13 cellular contexts compared by ENCODE assay signal in genomic region chr1:203031467-203031866, GRCh38. TPM values are rescaled to one million over a fixed set of nuclear protein-coding genes. Genes with fewer than 3 reads are reported as not detected.
DNase-seq lines count a peak whose midpoint lies in the region; ATAC-seq, FAIRE-seq and TF ChIP-seq lines count a peak whose summit lies in the region.
"Had no signal": no experiment of that assay in that cellular context is flagged by ENCODE, and none has a peak within 500 bp of the region (broad histone marks: within the 10 kb centered on the region; RNA-seq: fewer than 3 reads in every experiment).

No MANE protein-coding gene starts in this region.

- no peaks in the 10 kb centered on the region for H3K9me1 ChIP-seq in K562 (ENCODE audit: control insufficient read depth, insufficient read depth, low read length)

- intact Hi-C loops in K562 (cut with micrococcal nuclease) = loop anchor here (2.0 to 10.0 kb wide), 2 partner anchors 237 to 303 kb away; no protein-coding TSS in a partner anchor

- H3K79me2 ChIP-seq in K562 (ENCODE audit: control insufficient read depth, insufficient read depth, low read length) = no peaks in the 10 kb centered on the region

- no peak overlapping the region for H3K9ac ChIP-seq in K562 (ENCODE audit: insufficient read depth in 1 of 2, low read depth in 2 of 2, low read length in 2 of 2)

- H3K9me3 Mint-ChIP-seq in mesothelial cell of epicardium (no peaks in the 10 kb centered on the region), immature natural killer cell (no peaks in the 10 kb centered on the region)
- H3K9me3 Mint-ChIP-seq in stimulated activated memory B cell treated with anti-CD40 and anti-IgM and Interleukin-4, amounts not matched to agents 10 μg/mL and 1 μg/mL and 100 μg/mL, for 72 hours = no peaks in the 10 kb centered on the region

- H3K36me3 ChIP-seq in K562 (ENCODE audit: control insufficient read depth, insufficient read depth, low read length) = no peaks in the 10 kb centered on the region; the same call in 2 of the 3 replicates
- H3K36me3 ChIP-seq: Peyer's patch, sigmoid colon had no signal

- ATAC-seq in K562 = peak; percentile 52
- no peak for ATAC-seq in stimulated activated memory B cell treated with anti-CD40 and anti-IgM and Interleukin-4, amounts not matched to agents 10 μg/mL and 1 μg/mL and 100 μg/mL, for 72 hours

- DNase-seq in ELR (ENCODE audit: low read depth) (peak; percentile 47), K562 (ENCODE audit: extremely low read depth in 1 of 4, low spot score in 3 of 4) (peak; percentile 55 to 67 (median 61)), mesothelial cell of epicardium (ENCODE audit: low spot score in 2 of 2, unreplicated experiment in 2 of 2) (no peak), immature natural killer cell (no peak), RWPE1 (ENCODE audit: low spot score) (no peak)
- no peak for DNase-seq in activated CD4-positive, alpha-beta T cell treated with anti-CD3 and anti-CD28 coated beads for 48 hours
- DNase-seq: NCI-H187 treated with DMSO at 0.1 percent for 48 hours, Peyer's patch, sigmoid colon had no signal

- WGBS in K562 (ENCODE audit: insufficient coverage, low coverage, missing lambda C conversion rate) = 30% methylated on average over 6 of the region's 6 CpGs

- peak; percentile 73 to 91 (median 89) for TF ChIP-seq CTCF in K562 (IDR thresholded peaks at IDR 0.05 in 2 of 3, conservative IDR thresholded peaks at IDR 0.05 in 1 of 3; ENCODE audit: insufficient read depth in 2 of 3, low read depth in 1 of 3, low read length in 3 of 3)
- peak; percentile 43 for TF ChIP-seq CTCF in mesothelial cell of epicardium (IDR thresholded peaks at IDR 0.05; ENCODE audit: unreplicated experiment)
- no peak for TF ChIP-seq CTCF in RWPE1 (conservative IDR thresholded peaks at IDR 0.05; ENCODE audit: low read depth)

- no peak for TF ChIP-seq POLR2A in K562 (conservative IDR thresholded peaks at IDR 0.05)

- no TSS peak for BruUV-seq in K562 (replicated peaks; lab: Mats Ljungman, UMichigan)

- H3K4me1 ChIP-seq in K562 (replicated peaks in 1 of 2; ENCODE audit: control insufficient read depth in 2 of 2, insufficient read depth in 2 of 2, low read length in 2 of 2) = peaks cover 6 to 23% of the 10 kb centered on the region in 2 experiments; a peak in 4 of 5 replicates

- H3K27me3 ChIP-seq in K562 (ENCODE audit: control insufficient read depth in 2 of 2, insufficient read depth in 2 of 2, low read length in 2 of 2) = peaks cover 14 to 15% of the 10 kb centered on the region in 2 experiments; a peak in 3 of 5 replicates
- H3K27me3 ChIP-seq: Peyer's patch had no signal

- CTCF ChIA-PET in K562 (lab: Yijun Ruan, JAX; ENCODE audit: low intra/inter-chr PET ratio) (interaction anchor here (1.2 kb wide), 1 partner anchor 185 kb away, joined by 3 read pairs; no protein-coding TSS in a partner anchor), RWPE1 (lab: Yijun Ruan, JAX) (interaction anchor here (2.4 kb wide), 1 partner anchor 8 kb away, joined by 20 read pairs; no protein-coding TSS in a partner anchor)

- peak; percentile 69 for FAIRE-seq in K562 (lab: Jason Lieb, UNC)

- no peak overlapping the region for H3K4me2 ChIP-seq in K562 (ENCODE audit: insufficient read depth, low read length)

- H2AFZ ChIP-seq in K562 (ENCODE audit: low read depth, low read length) = peak overlapping the region; percentile 37; the same call in 1 of the 2 replicates

- TF ChIP-seq EP300 in Ishikawa (IDR thresholded peaks at IDR 0.05; ENCODE audit: borderline replicate concordance) (no peak), K562 (IDR thresholded peaks at IDR 0.05; ENCODE audit: low read length) (no peak; the same call in 1 of the 2 replicates)

- H4K20me1 ChIP-seq in K562 (replicated peaks; ENCODE audit: control insufficient read depth, insufficient read depth, low read length) = peaks cover 18% of the 10 kb centered on the region

- H3K4me3 ChIP-seq in K562 = no peak overlapping the region
- H3K4me3 ChIP-seq: Peyer's patch, sigmoid colon had no signal

- in situ Hi-C loops in K562 (cut with MboI) = loop anchor here (5.0 kb wide), 2 partner anchors 186 to 301 kb away; no protein-coding TSS in a partner anchor

- H3K4me1 Mint-ChIP-seq in mesothelial cell of epicardium (peaks cover 22% of the 10 kb centered on the region), immature natural killer cell (peaks cover 12 to 13% of the 10 kb centered on the region in 2 donors)
- no peaks in the 10 kb centered on the region for H3K4me1 Mint-ChIP-seq in stimulated activated memory B cell treated with anti-CD40 and anti-IgM and Interleukin-4, amounts not matched to agents 10 μg/mL and 1 μg/mL and 100 μg/mL, for 72 hours

- no peak overlapping the region for H3K27ac ChIP-seq in K562 (ENCODE audit: extremely low read depth, low read depth, low read length)
- H3K27ac ChIP-seq in RWPE1 = no peak overlapping the region
- H3K27ac ChIP-seq: Peyer's patch, sigmoid colon had no signal

- no peaks in the 10 kb centered on the region for H3K9me3 ChIP-seq in K562 (replicated peaks; ENCODE audit: control insufficient read depth, insufficient read depth, low read depth, low read length)
- H3K9me3 ChIP-seq: Peyer's patch, sigmoid colon had no signal

- POLR2A ChIA-PET in K562 (lab: Yijun Ruan, JAX) = no interaction called here
- POLR2A ChIA-PET in RWPE1 (lab: Yijun Ruan, JAX; ENCODE audit: low non-redundant PET) = no interaction called here

- H3K4me3 Mint-ChIP-seq in mesothelial cell of epicardium (no peak overlapping the region), immature natural killer cell (no peak overlapping the region)
- H3K4me3 Mint-ChIP-seq in stimulated activated memory B cell treated with anti-CD40 and anti-IgM and Interleukin-4, amounts not matched to agents 10 μg/mL and 1 μg/mL and 100 μg/mL, for 72 hours = no peak overlapping the region

- TF ChIP-seq RAD21 in Ishikawa (IDR thresholded peaks at IDR 0.05; ENCODE audit: low read depth) (peak; percentile 19; the same call in 1 of the 2 replicates), K562 (CRISPR knock-in tag; conservative IDR thresholded peaks at IDR 0.05 in 1 of 2, IDR thresholded peaks at IDR 0.05 in 1 of 2) (peak in 1 of 2 experiments; percentile 62; a peak in 2 of 4 replicates)

- no peak overlapping the region for H3K27ac Mint-ChIP-seq in mesothelial cell of epicardium
- no peak overlapping the region for H3K27ac Mint-ChIP-seq in immature natural killer cell
- H3K27ac Mint-ChIP-seq in stimulated activated memory B cell treated with anti-CD40 and anti-IgM and Interleukin-4, amounts not matched to agents 10 μg/mL and 1 μg/mL and 100 μg/mL, for 72 hours = no peak overlapping the region

- H3K27me3 Mint-ChIP-seq in mesothelial cell of epicardium (ENCODE audit: low read depth) = peaks cover 19% of the 10 kb centered on the region
- peaks cover 5 to 7% (median 5%) of the 10 kb centered on the region in 3 donors for H3K27me3 Mint-ChIP-seq in immature natural killer cell (ENCODE audit: low read depth in 3 of 3)
- H3K27me3 Mint-ChIP-seq in stimulated activated memory B cell treated with anti-CD40 and anti-IgM and Interleukin-4, amounts not matched to agents 10 μg/mL and 1 μg/mL and 100 μg/mL, for 72 hours = peaks cover 23% of the 10 kb centered on the region

- H3K36me3 Mint-ChIP-seq in mesothelial cell of epicardium (no peaks in the 10 kb centered on the region), immature natural killer cell (no peaks in the 10 kb centered on the region)
- no peaks in the 10 kb centered on the region for H3K36me3 Mint-ChIP-seq in stimulated activated memory B cell treated with anti-CD40 and anti-IgM and Interleukin-4, amounts not matched to agents 10 μg/mL and 1 μg/mL and 100 μg/mL, for 72 hours

RNA-seq across cellular contexts. Expression of gene PPFIA4, which starts 5.2 kb away (rescaled TPM):
- 88.7 and 176 TPM in 2 replicates for total RNA-seq in K562 (2011; cell fraction: chromatin; rRNA removed; ENCODE audit: low replicate concordance)
- 60.7 and 63.9 TPM in 2 replicates for total RNA-seq in K562 (2011; cell fraction: nucleolus; rRNA removed)
- total RNA-seq in K562 (2011; cell fraction: nucleoplasm; rRNA removed) = 62.3 and 64.9 TPM in 2 replicates
- 0.94 and 1.00 TPM in 2 replicates for total RNA-seq in K562 (2014; rRNA removed)
- 0.22 and 0.36 TPM in 2 replicates for total RNA-seq in K562 (2014; rRNA removed; fragmentation: Illumina TruSeq; extraction: Trizol)
- total RNA-seq in K562 (2015; rRNA removed; fragmentation: Illumina TruSeq; extraction: Trizol) = 0.43 and 0.60 TPM in 2 replicates
- total RNA-seq in K562 (2021) = 1.9 and 2.0 TPM in 2 replicates
- 12.0 and 15.5 TPM in 2 replicates for polyA plus RNA-seq in K562 (2011; rRNA removed)
- 4.9 and 6.3 TPM in 2 replicates for polyA plus RNA-seq in K562 (2011; cell fraction: cytosol; rRNA removed)
- polyA plus RNA-seq in K562 (2011; cell fraction: nucleus; rRNA removed) = 133 and 139 TPM in 2 replicates
- 3.8 and 4.7 TPM in 2 replicates for polyA plus RNA-seq in K562 (2012)
- 0.69 and 0.70 TPM in 2 replicates for polyA plus RNA-seq in K562 (2014; fragmentation: Illumina TruSeq; extraction: Trizol)
- polyA plus RNA-seq in K562 (2014; fragmentation: Nextera tagmentation; extraction: Ambion mirVana) = under 1 TPM; 0.07 to 0.08 TPM
- 1.2 and 5.3 TPM in 2 replicates for polyA plus RNA-seq in K562 (2014; rRNA removed)
- polyA minus RNA-seq in K562 (2011; rRNA and poly(A)+ RNA removed) = 5.5 and 9.7 TPM in 2 replicates
- 5.2 and 6.8 TPM in 2 replicates for polyA minus RNA-seq in K562 (2011; cell fraction: cytosol; rRNA and poly(A)+ RNA removed)
- 32.0 and 45.5 TPM in 2 replicates for polyA minus RNA-seq in K562 (2011; cell fraction: nucleus; rRNA and poly(A)+ RNA removed)
- 35.3 to 39.4 TPM (median 38.9 TPM) in 3 replicates for total RNA-seq in mesothelial cell of epicardium
- polyA plus RNA-seq in immature natural killer cell = not detected

RNA-seq across cellular contexts. Expression of gene TMEM183A, which starts 24.3 kb away (rescaled TPM):
- total RNA-seq in K562 (2011; cell fraction: chromatin; rRNA removed; ENCODE audit: low replicate concordance) = 131 and 149 TPM in 2 replicates
- 80.0 and 91.2 TPM in 2 replicates for total RNA-seq in K562 (2011; cell fraction: nucleolus; rRNA removed)
- total RNA-seq in K562 (2011; cell fraction: nucleoplasm; rRNA removed) = 117 and 162 TPM in 2 replicates
- total RNA-seq in K562 (2014; rRNA removed) = 119 and 136 TPM in 2 replicates
- total RNA-seq in K562 (2014; rRNA removed; fragmentation: Illumina TruSeq; extraction: Trizol) = 127 and 136 TPM in 2 replicates
- total RNA-seq in K562 (2015; rRNA removed; fragmentation: Illumina TruSeq; extraction: Trizol) = 114 TPM in 2 replicates
- 124 and 143 TPM in 2 replicates for total RNA-seq in K562 (2021)
- 166 and 180 TPM in 2 replicates for polyA plus RNA-seq in K562 (2011; rRNA removed)
- polyA plus RNA-seq in K562 (2011; cell fraction: cytosol; rRNA removed) = 195 and 277 TPM in 2 replicates
- 226 and 265 TPM in 2 replicates for polyA plus RNA-seq in K562 (2011; cell fraction: nucleus; rRNA removed)
- polyA plus RNA-seq in K562 (2012) = 81.2 and 82.1 TPM in 2 replicates
- 144 and 190 TPM in 2 replicates for polyA plus RNA-seq in K562 (2014; fragmentation: Illumina TruSeq; extraction: Trizol)
- polyA plus RNA-seq in K562 (2014; fragmentation: Nextera tagmentation; extraction: Ambion mirVana) = 10 to 100 TPM; 23.4 to 31.8 TPM
- polyA plus RNA-seq in K562 (2014; rRNA removed) = 124 and 139 TPM in 2 replicates
- polyA minus RNA-seq in K562 (2011; rRNA and poly(A)+ RNA removed) = 195 and 208 TPM in 2 replicates
- polyA minus RNA-seq in K562 (2011; cell fraction: cytosol; rRNA and poly(A)+ RNA removed) = 63.5 and 86.2 TPM in 2 replicates
- polyA minus RNA-seq in K562 (2011; cell fraction: nucleus; rRNA and poly(A)+ RNA removed) = 54.9 and 85.7 TPM in 2 replicates
- 58.4 to 64.5 TPM (median 64.0 TPM) in 3 replicates for total RNA-seq in mesothelial cell of epicardium
- 10 to 100 TPM; 55.0 to 83.2 (median 64.2) TPM for polyA plus RNA-seq in immature natural killer cell

RNA-seq across cellular contexts. Expression of gene MYOG, which starts 54.3 kb away (rescaled TPM):
- not detected in 2 replicates for total RNA-seq in K562 (2011; cell fraction: chromatin; rRNA removed; ENCODE audit: low replicate concordance)
- not detected in 2 replicates for total RNA-seq in K562 (2011; cell fraction: nucleolus; rRNA removed)
- not detected in 2 replicates for total RNA-seq in K562 (2011; cell fraction: nucleoplasm; rRNA removed)
- not detected in 2 replicates for total RNA-seq in K562 (2014; rRNA removed)
- not detected in 2 replicates for total RNA-seq in K562 (2014; rRNA removed; fragmentation: Illumina TruSeq; extraction: Trizol)
- not detected in 2 replicates for total RNA-seq in K562 (2015; rRNA removed; fragmentation: Illumina TruSeq; extraction: Trizol)
- not detected in 2 replicates for total RNA-seq in K562 (2021)
- polyA plus RNA-seq in K562 (2011; rRNA removed) = not detected in 2 replicates
- not detected in 2 replicates for polyA plus RNA-seq in K562 (2011; cell fraction: cytosol; rRNA removed)
- not detected in 2 replicates for polyA plus RNA-seq in K562 (2011; cell fraction: nucleus; rRNA removed)
- not detected in 2 replicates for polyA plus RNA-seq in K562 (2012)
- not detected in 2 replicates for polyA plus RNA-seq in K562 (2014; fragmentation: Illumina TruSeq; extraction: Trizol)
- polyA plus RNA-seq in K562 (2014; fragmentation: Nextera tagmentation; extraction: Ambion mirVana) = not detected
- not detected in 2 replicates for polyA plus RNA-seq in K562 (2014; rRNA removed)
- not detected in 2 replicates for polyA minus RNA-seq in K562 (2011; rRNA and poly(A)+ RNA removed)
- not detected in 2 replicates for polyA minus RNA-seq in K562 (2011; cell fraction: cytosol; rRNA and poly(A)+ RNA removed)
- not detected in 2 replicates for polyA minus RNA-seq in K562 (2011; cell fraction: nucleus; rRNA and poly(A)+ RNA removed)
- not detected in 3 replicates for total RNA-seq in mesothelial cell of epicardium
- not detected for polyA plus RNA-seq in immature natural killer cell
- total RNA-seq: HT-29, Peyer's patch, sigmoid colon, temporal lobe had no signal
- polyA plus RNA-seq: sigmoid colon had no signal

Comparison
In these comparisons a context has a peak if more than half of its experiments do, and no peak if none do; other contexts are left out.
1. DNase-seq: peak in ELR (single experiment) and K562 (4 of 4); none in mesothelial cell of epicardium (0 of 2), immature natural killer cell (0 of 3), activated CD4-positive, alpha-beta T cell treated with anti-CD3 and anti-CD28 coated beads for 48 hours (single experiment) and RWPE1 (single experiment).